11 cellular contexts compared by ENCODE assay signal in the genomic region with DNA sequence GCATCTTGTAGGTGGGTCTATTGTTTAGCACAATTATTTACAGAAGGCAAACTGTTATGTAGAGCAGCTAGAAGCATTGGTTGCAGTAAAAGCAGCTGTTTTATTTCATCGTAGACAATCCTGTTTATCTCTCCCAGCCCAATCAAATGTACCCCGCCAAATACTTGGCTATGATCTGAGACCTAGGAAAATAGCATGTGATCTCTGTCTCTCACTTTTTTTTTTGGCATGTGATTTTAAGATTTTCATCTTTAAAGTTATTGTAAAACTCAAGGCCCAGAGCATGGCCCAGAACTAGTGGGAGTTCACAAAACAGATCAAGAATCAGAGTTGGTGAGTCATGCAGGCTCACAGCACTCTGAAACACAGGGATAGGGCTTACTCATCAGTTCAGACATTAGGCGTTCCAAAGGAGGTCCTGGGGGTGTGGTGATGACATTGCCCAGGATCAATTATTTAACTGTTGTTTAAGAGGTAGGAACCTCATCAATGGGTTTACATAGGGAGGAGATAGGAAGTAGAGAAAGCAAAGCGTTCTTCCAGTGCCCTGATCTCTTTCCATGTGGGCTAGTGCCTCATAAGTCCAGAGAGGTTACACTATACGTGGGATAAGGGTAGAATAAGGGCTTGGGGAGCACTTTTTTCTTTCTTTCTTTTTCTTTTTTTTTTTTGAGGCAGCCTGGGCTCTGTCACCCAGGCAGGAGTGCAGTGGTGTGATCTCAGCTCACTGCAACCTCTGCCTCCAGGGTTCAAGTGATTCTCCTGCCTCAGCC. TPM values are rescaled to one million over a fixed set of nuclear protein-coding genes. Genes with fewer than 3 reads are reported as not detected.
DNase-seq lines count a peak whose midpoint lies in the region; ATAC-seq and TF ChIP-seq lines count a peak whose summit lies in the region.
"Had no signal": no experiment of that assay in that cellular context is flagged by ENCODE, and none has a peak within 500 bp of the region (broad histone marks: within the 10 kb centered on the region; RNA-seq: fewer than 3 reads in every experiment).

No MANE protein-coding gene starts in this region.

- CTCF ChIA-PET in HCT116 (lab: Charles Lee), result interaction anchor here (0.6 to 2.2 kb wide), 7 partner anchors 10 to 239 kb away, joined by 3 to 17 read pairs (median 4); no protein-coding TSS in a partner anchor

- 59 to 78% methylated on average over 5 of the region's 5 CpGs for whole genome bisulfite sequencing in sigmoid colon, 2 donors

- H4K20me1 ChIP-seq in HCT116 (ENCODE audit: insufficient read depth), result no peaks in the 10 kb centered on the region

- peak overlapping the region; percentile 62 for H3K4me2 ChIP-seq in HCT116 (ENCODE audit: low read length)

- no TSS peak for BruUV-seq in HCT116 (replicated peaks; lab: Mats Ljungman, UMichigan)

- no peaks in the 10 kb centered on the region for H3K27me3 ChIP-seq in HCT116 (ENCODE audit: insufficient read depth, low read length)
- no peaks in the 10 kb centered on the region for H3K27me3 ChIP-seq in sigmoid colon

- H3K9me3 ChIP-seq in HCT116 (ENCODE audit: control insufficient read depth in 1 of 2, insufficient read depth in 1 of 2, low read depth in 1 of 2, low read length in 2 of 2) (no peaks in the 10 kb centered on the region), sigmoid colon (no peaks in the 10 kb centered on the region)

- H3K9ac ChIP-seq in HCT116 (ENCODE audit: low read length), result peak overlapping the region; percentile 1; the same call in 1 of the 2 replicates

- ATAC-seq in HCT116 (peak; percentile 93), SK-N-SH treated with all-trans-retinoic acid at 6 μM for 48 hours (peak; percentile 99), GM21447 (IDR thresholded peaks at IDR 0.05; ENCODE audit: unreplicated experiment) (no peak), GM19455 (IDR thresholded peaks at IDR 0.05; ENCODE audit: unreplicated experiment) (no peak), HG03139 (IDR thresholded peaks at IDR 0.05; ENCODE audit: unreplicated experiment) (no peak)

- peaks cover 13 to 28% of the 10 kb centered on the region in 2 experiments for H3K4me1 ChIP-seq in HCT116 (ENCODE audit: control insufficient read depth in 1 of 2, insufficient read depth in 2 of 2, low read length in 2 of 2)
- peaks cover 0 to 18% (median 12%) of the 10 kb centered on the region in 4 donors for H3K4me1 ChIP-seq in sigmoid colon

- H3K4me3 ChIP-seq in HCT116 (replicated peaks in 1 of 2; ENCODE audit: low read depth in 1 of 2, low read length in 2 of 2), result no peak overlapping the region; a peak in 1 of 4 replicates
- no peak overlapping the region for H3K4me3 ChIP-seq in sigmoid colon

- POLR2A ChIA-PET in HCT116 (lab: Charles Lee), result no interaction called here

- H3K9me2 ChIP-seq in HCT116 (ENCODE audit: insufficient read depth), result no peaks in the 10 kb centered on the region

- H2AFZ ChIP-seq in HCT116 (ENCODE audit: low read depth, low read length, poor library complexity, severe bottlenecking), result no peak overlapping the region

- no peak for TF ChIP-seq CTCF in HCT116 (IDR thresholded peaks at IDR 0.05 in 2 of 3, conservative IDR thresholded peaks at IDR 0.05 in 1 of 3; ENCODE audit: borderline replicate concordance in 1 of 3, insufficient read depth in 1 of 3, low read depth in 2 of 3, low read length in 2 of 3)
- no peak for TF ChIP-seq CTCF in sigmoid colon (IDR thresholded peaks at IDR 0.05)

- no peak for TF ChIP-seq EP300 in sigmoid colon (IDR thresholded peaks at IDR 0.05)

- DNase-seq in HCT116 (ENCODE audit: low read depth, low spot score), result peak; percentile 71
- DNase-seq in head of caudate nucleus, result peak in 31 of 42 donors; percentile 7 to 84 (median 46)
- peak; percentile 85 for DNase-seq in sigmoid colon
- DNase-seq in DMS153 (lab: John Stamatoyannopoulos, UW), result no peak
- DNase-seq: activated gamma-delta T cell, naive B cell, NCI-H2171 treated with DMSO at 0.1 percent for 48 hours had no signal

- RAD21 ChIA-PET in HCT116 (lab: Charles Lee; ENCODE audit: low non-redundant PET in 1 of 2, low total read pairs in 2 of 2, uncharacterized antibody in 2 of 2, unreplicated experiment in 2 of 2), result interaction anchor here (0.7 to 2.1 kb wide), 3 partner anchors 86 to 239 kb away, joined by 3 to 13 read pairs (median 6); no protein-coding TSS in a partner anchor

- intact Hi-C loops in HCT116 (cut with micrococcal nuclease) (loop anchor here (2.0 kb wide), 1 partner anchor 86 kb away; no protein-coding TSS in a partner anchor), head of caudate nucleus (cut with DNase I) (no loop called here), sigmoid colon (cut with DNase I) (no loop called here)

- TF ChIP-seq RAD21 in HCT116 (IDR thresholded peaks at IDR 0.05; ENCODE audit: low read depth), result peak; percentile 34; the same call in 1 of the 2 replicates

- H3K79me2 ChIP-seq in HCT116 (ENCODE audit: insufficient read depth, low read length), result no peaks in the 10 kb centered on the region

- H3K36me3 ChIP-seq in HCT116 (ENCODE audit: control insufficient read depth in 1 of 2, insufficient read depth in 2 of 2, low read length in 2 of 2) (no peaks in the 10 kb centered on the region), sigmoid colon (no peaks in the 10 kb centered on the region)

- no peak for TF ChIP-seq POLR2A in HCT116 (IDR thresholded peaks at IDR 0.05; ENCODE audit: borderline replicate concordance, extremely low read depth, insufficient read depth, insufficient read length)
- no peak for TF ChIP-seq POLR2A in sigmoid colon (IDR thresholded peaks at IDR 0.05)

- H3K27ac ChIP-seq in HCT116 (ENCODE audit: low read depth, low read length) (peak overlapping the region; percentile 45; the same call in 1 of the 2 replicates), sigmoid colon (peak overlapping the region; percentile 53 to 75 (median 73))

TF ChIP-seq in HCT116, 20 proteins besides CTCF, POLR2A, EP300 and RAD21 (continues in another document):
- no peak for TF ChIP-seq EGR1 (IDR thresholded peaks at IDR 0.05; ENCODE audit: low read depth)
- TF ChIP-seq, protein P1, sequence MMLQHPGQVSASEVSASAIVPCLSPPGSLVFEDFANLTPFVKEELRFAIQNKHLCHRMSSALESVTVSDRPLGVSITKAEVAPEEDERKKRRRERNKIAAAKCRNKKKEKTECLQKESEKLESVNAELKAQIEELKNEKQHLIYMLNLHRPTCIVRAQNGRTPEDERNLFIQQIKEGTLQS (IDR thresholded peaks at IDR 0.05), result 0 out of 2 replicates have a peak, but pooled peaks have one; percentile 21
- TF ChIP-seq TCF7L2 (IDR thresholded peaks at IDR 0.05; ENCODE audit: borderline replicate concordance, extremely low read depth, insufficient read depth, insufficient read length), result no peak

TF ChIP-seq in SK-N-SH treated with all-trans-retinoic acid at 6 μM for 48 hours, 23 proteins besides CTCF, POLR2A, EP300 and RAD21 (continues in another document):
- TF ChIP-seq ZFP30 (CRISPR knock-in tag; IDR thresholded peaks at IDR 0.05) (no peak), CSDC2 (CRISPR knock-in tag; IDR thresholded peaks at IDR 0.05) (no peak), TOX (CRISPR knock-in tag; IDR thresholded peaks at IDR 0.05; ENCODE audit: borderline replicate concordance) (no peak; the same call in 1 of the 2 replicates), OSR1 (CRISPR knock-in tag; IDR thresholded peaks at IDR 0.05) (no peak), ZNF70 (CRISPR knock-in tag; IDR thresholded peaks at IDR 0.05) (no peak), RARB (CRISPR knock-in tag; IDR thresholded peaks at IDR 0.05) (no peak)
- TF ChIP-seq, protein P2, sequence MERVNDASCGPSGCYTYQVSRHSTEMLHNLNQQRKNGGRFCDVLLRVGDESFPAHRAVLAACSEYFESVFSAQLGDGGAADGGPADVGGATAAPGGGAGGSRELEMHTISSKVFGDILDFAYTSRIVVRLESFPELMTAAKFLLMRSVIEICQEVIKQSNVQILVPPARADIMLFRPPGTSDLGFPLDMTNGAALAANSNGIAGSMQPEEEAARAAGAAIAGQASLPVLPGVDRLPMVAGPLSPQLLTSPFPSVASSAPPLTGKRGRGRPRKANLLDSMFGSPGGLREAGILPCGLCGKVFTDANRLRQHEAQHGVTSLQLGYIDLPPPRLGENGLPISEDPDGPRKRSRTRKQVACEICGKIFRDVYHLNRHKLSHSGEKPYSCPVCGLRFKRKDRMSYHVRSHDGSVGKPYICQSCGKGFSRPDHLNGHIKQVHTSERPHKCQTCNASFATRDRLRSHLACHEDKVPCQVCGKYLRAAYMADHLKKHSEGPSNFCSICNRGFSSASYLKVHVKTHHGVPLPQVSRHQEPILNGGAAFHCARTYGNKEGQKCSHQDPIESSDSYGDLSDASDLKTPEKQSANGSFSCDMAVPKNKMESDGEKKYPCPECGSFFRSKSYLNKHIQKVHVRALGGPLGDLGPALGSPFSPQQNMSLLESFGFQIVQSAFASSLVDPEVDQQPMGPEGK (CRISPR knock-in tag; IDR thresholded peaks at IDR 0.05; ENCODE audit: borderline replicate concordance), result no peak
- TF ChIP-seq, protein P3, sequence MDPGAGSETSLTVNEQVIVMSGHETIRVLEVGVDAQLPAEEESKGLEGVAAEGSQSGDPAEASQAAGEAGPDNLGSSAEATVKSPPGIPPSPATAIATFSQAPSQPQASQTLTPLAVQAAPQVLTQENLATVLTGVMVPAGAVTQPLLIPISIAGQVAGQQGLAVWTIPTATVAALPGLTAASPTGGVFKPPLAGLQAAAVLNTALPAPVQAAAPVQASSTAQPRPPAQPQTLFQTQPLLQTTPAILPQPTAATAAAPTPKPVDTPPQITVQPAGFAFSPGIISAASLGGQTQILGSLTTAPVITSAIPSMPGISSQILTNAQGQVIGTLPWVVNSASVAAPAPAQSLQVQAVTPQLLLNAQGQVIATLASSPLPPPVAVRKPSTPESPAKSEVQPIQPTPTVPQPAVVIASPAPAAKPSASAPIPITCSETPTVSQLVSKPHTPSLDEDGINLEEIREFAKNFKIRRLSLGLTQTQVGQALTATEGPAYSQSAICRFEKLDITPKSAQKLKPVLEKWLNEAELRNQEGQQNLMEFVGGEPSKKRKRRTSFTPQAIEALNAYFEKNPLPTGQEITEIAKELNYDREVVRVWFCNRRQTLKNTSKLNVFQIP (CRISPR knock-in tag; IDR thresholded peaks at IDR 0.05; ENCODE audit: borderline replicate concordance, low read depth), result no peak
- TF ChIP-seq, protein P4, sequence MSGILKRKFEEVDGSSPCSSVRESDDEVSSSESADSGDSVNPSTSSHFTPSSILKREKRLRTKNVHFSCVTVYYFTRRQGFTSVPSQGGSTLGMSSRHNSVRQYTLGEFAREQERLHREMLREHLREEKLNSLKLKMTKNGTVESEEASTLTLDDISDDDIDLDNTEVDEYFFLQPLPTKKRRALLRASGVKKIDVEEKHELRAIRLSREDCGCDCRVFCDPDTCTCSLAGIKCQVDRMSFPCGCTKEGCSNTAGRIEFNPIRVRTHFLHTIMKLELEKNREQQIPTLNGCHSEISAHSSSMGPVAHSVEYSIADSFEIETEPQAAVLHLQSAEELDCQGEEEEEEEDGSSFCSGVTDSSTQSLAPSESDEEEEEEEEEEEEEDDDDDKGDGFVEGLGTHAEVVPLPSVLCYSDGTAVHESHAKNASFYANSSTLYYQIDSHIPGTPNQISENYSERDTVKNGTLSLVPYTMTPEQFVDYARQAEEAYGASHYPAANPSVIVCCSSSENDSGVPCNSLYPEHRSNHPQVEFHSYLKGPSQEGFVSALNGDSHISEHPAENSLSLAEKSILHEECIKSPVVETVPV (CRISPR knock-in tag; IDR thresholded peaks at IDR 0.05), result no peak

RNA-seq across cellular contexts. Expression of gene TBX19, which starts 40.3 kb away (rescaled TPM):
- 3.0 TPM for total RNA-seq in HCT116 (2021; ENCODE audit: unreplicated experiment)
- 2.2 and 2.8 TPM in 2 replicates for polyA plus RNA-seq in HCT116 (2012)
- total RNA-seq in sigmoid colon, result 1 to 10 TPM; 2.7 to 5.3 (median 3.1) TPM
- polyA plus RNA-seq in sigmoid colon, result 1 to 10 TPM in 2 of 3 donors, under 1 TPM in 1; 0.46 to 1.8 (median 1.2) TPM

Comparison
In these comparisons a context has a peak if more than half of its experiments do, and no peak if none do; other contexts are left out.
1. ATAC-seq: peak in HCT116 (single experiment) and SK-N-SH treated with all-trans-retinoic acid at 6 μM for 48 hours (single experiment); none in GM21447 (single experiment), GM19455 (single experiment) and HG03139 (single experiment).